ENCODE assay signal across 9 cellular contexts in genomic region chr6:79570129-79570801, GRCh38. TPM values are rescaled to one million over a fixed set of nuclear protein-coding genes. Genes with fewer than 3 reads are reported as not detected.
DNase-seq lines count a peak whose midpoint lies in the region; ATAC-seq, FAIRE-seq and TF ChIP-seq lines count a peak whose summit lies in the region.
"Had no signal": no experiment of that assay in that cellular context is flagged by ENCODE, and none has a peak within 500 bp of the region (broad histone marks: within the 10 kb centered on the region; RNA-seq: fewer than 3 reads in every experiment).

No MANE protein-coding gene starts in this region.

- POLR2A ChIA-PET in MCF 10A (lab: Yijun Ruan, JAX): interaction anchor here (0.6 to 4.0 kb wide), 7 partner anchors 25 to 298 kb away, joined by 3 to 13 read pairs (median 3); partner anchors contain the start of gene LCA5

- BruUV-seq in MCF 10A (replicated peaks; lab: Mats Ljungman, UMichigan): no TSS peak

- TF ChIP-seq EP300 in upper lobe of left lung (IDR thresholded peaks at IDR 0.05): no peak

- peaks cover 18% of the 10 kb centered on the region for H3K4me1 Mint-ChIP-seq in MCF 10A (ENCODE audit: insufficient read depth, unreplicated experiment)

- no peak overlapping the region for H3K4me3 Mint-ChIP-seq in MCF 10A (ENCODE audit: unreplicated experiment)

- peak overlapping the region in 1 of 2 donors; percentile 0 for H3K27ac ChIP-seq in breast epithelium
- H3K27ac ChIP-seq in upper lobe of left lung: peak overlapping the region in 1 of 4 donors; percentile 27

- H3K4me3 ChIP-seq in breast epithelium: peak overlapping the region in 1 of 3 donors; percentile 53
- no peak overlapping the region for H3K4me3 ChIP-seq in upper lobe of left lung

- H3K36me3 ChIP-seq in breast epithelium: no peaks in the 10 kb centered on the region
- H3K36me3 ChIP-seq in upper lobe of left lung: no peaks in the 10 kb centered on the region
- H3K36me3 ChIP-seq: BE2C had no signal

- H3K36me3 Mint-ChIP-seq in MCF 10A (ENCODE audit: insufficient read depth, unreplicated experiment): no peaks in the 10 kb centered on the region
- no peaks in the 10 kb centered on the region for H3K36me3 Mint-ChIP-seq in activated naive CD4-positive, alpha-beta T cell treated with anti-CD3 and anti-CD28 coated beads, Interleukin-2, amount 50 U/mL, for 72 hours

- FAIRE-seq in RCC 7860 (lab: Jason Lieb, UNC): no peak

- intact Hi-C loops in MCF 10A (cut with micrococcal nuclease) (loop anchor here (1.0 to 10.0 kb wide), 5 partner anchors 102 to 525 kb away; no protein-coding TSS in a partner anchor), breast epithelium (cut with DNase I; ENCODE audit: low total_unique reads) (no loop called here)

- H3K9me3 ChIP-seq in breast epithelium (no peaks in the 10 kb centered on the region), upper lobe of left lung (no peaks in the 10 kb centered on the region)
- H3K9me3 ChIP-seq: BE2C had no signal

- TF ChIP-seq POLR2A in breast epithelium (IDR thresholded peaks at IDR 0.05) (no peak), upper lobe of left lung (IDR thresholded peaks at IDR 0.05) (no peak)

- H3K9me3 Mint-ChIP-seq in MCF 10A (ENCODE audit: unreplicated experiment): no peaks in the 10 kb centered on the region
- H3K9me3 Mint-ChIP-seq in activated naive CD4-positive, alpha-beta T cell treated with anti-CD3 and anti-CD28 coated beads, Interleukin-2, amount 50 U/mL, for 72 hours: no peaks in the 10 kb centered on the region

- DNase-seq in MCF 10A (ENCODE audit: unreplicated experiment) (peak; percentile 54), breast epithelium (ENCODE audit: low spot score in 2 of 2) (no peak), RCC 7860 (ENCODE audit: low spot score) (peak; percentile 19), iPS-NIHi7 (ENCODE audit: extremely low spot score) (peak; percentile 62), upper lobe of left lung (no peak), NCI-H1436 (lab: John Stamatoyannopoulos, UW) (no peak), NOMO-1 (lab: John Stamatoyannopoulos, UW; ENCODE audit: unreplicated experiment in 2 of 2) (no peak)
- no peak for DNase-seq in activated naive CD4-positive, alpha-beta T cell treated with anti-CD3 and anti-CD28 coated beads, Interleukin-2, amount 50 U/mL, for 72 hours (ENCODE audit: low spot score in 2 of 2)
- DNase-seq: BE2C had no signal

- 54 to 79% methylated on average over 1 of the region's 1 CpG for WGBS in upper lobe of left lung, 2 donors

- H3K4me1 ChIP-seq in breast epithelium: peaks cover 0 to 7% of the 10 kb centered on the region in 2 donors
- peaks cover 0 to 9% (median 4%) of the 10 kb centered on the region in 4 donors for H3K4me1 ChIP-seq in upper lobe of left lung
- H3K4me1 ChIP-seq: BE2C had no signal

- TF ChIP-seq CTCF in MCF 10A (IDR thresholded peaks at IDR 0.05; ENCODE audit: unreplicated experiment) (no peak), breast epithelium (IDR thresholded peaks at IDR 0.05) (no peak), upper lobe of left lung (IDR thresholded peaks at IDR 0.05) (no peak)

- H3K27ac Mint-ChIP-seq in MCF 10A (ENCODE audit: low read depth, unreplicated experiment): peak overlapping the region; percentile 63
- no peak overlapping the region for H3K27ac Mint-ChIP-seq in activated naive CD4-positive, alpha-beta T cell treated with anti-CD3 and anti-CD28 coated beads, Interleukin-2, amount 50 U/mL, for 72 hours

- CTCF ChIA-PET in MCF 10A (lab: Yijun Ruan, JAX): interaction anchor here (0.5 to 2.7 kb wide), 28 partner anchors 9 to 300 kb away, joined by 3 to 14 read pairs (median 4); no protein-coding TSS in a partner anchor

- H3K27me3 ChIP-seq in breast epithelium: no peaks in the 10 kb centered on the region
- H3K27me3 ChIP-seq in upper lobe of left lung: no peaks in the 10 kb centered on the region
- H3K27me3 ChIP-seq: BE2C had no signal

- ATAC-seq in upper lobe of left lung (ENCODE audit: low FRiP score in 2 of 2): peak; percentile 62 to 63
- ATAC-seq in activated naive CD4-positive, alpha-beta T cell treated with anti-CD3 and anti-CD28 coated beads, Interleukin-2, amount 50 U/mL, for 72 hours: no peak

- no peaks in the 10 kb centered on the region for H3K27me3 Mint-ChIP-seq in MCF 10A (ENCODE audit: insufficient read depth, unreplicated experiment)

RNA-seq across cellular contexts. Expression of gene LCA5, which starts 33.0 kb away (rescaled TPM):
- total RNA-seq in MCF 10A (2022) (4.5 TPM in 2 replicates), breast epithelium (10 to 100 TPM in 1 of 3 donors, 1 to 10 TPM in 2; 8.0 to 15.2 (median 8.2) TPM), upper lobe of left lung (10 to 100 TPM in 1 of 6 donors, 1 to 10 TPM in 5; 2.9 to 16.6 (median 5.1) TPM)
- total RNA-seq in activated naive CD4-positive, alpha-beta T cell treated with anti-CD3 and anti-CD28 coated beads, Interleukin-2, amount 50 U/mL, for 72 hours: under 1 TPM; 0.29 to 0.68 TPM

Comparison
In these comparisons a context has a peak if more than half of its experiments do, and no peak if none do; other contexts are left out.
1. DNase-seq: peak in MCF 10A (single experiment), RCC 7860 (single experiment) and iPS-NIHi7 (single experiment); none in breast epithelium (0 of 2), upper lobe of left lung (0 of 2), NCI-H1436 (single experiment), activated naive CD4-positive, alpha-beta T cell treated with anti-CD3 and anti-CD28 coated beads, Interleukin-2, amount 50 U/mL, for 72 hours (0 of 2) and NOMO-1 (0 of 2).
2. ATAC-seq: peak in upper lobe of left lung (2 of 2); none in activated naive CD4-positive, alpha-beta T cell treated with anti-CD3 and anti-CD28 coated beads, Interleukin-2, amount 50 U/mL, for 72 hours (0 of 2).